ENCODE assay signal across 29 cellular contexts in the genomic region with DNA sequence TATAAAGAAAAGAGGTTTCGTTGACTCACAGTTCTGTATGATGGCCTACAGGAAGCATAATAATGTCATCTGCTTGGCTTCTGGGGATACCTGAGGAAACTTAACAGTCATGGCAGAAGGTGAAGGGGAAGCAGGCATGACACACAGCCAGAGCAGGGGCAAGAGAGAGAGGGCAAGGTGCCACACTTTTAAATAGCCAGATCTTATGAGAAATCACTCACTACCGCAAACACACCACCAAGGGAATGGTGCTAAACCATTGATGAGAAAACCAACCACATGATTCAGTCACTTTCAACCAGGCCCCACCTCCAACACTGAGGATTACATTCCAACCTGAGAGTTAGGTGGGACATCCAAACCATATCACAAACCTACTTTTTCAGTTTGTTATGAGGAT.
DNase-seq lines count a peak whose midpoint lies in the region; ATAC-seq lines count a peak whose summit lies in the region.
"Had no signal": no experiment of that assay in that cellular context is flagged by ENCODE, and none has a peak within 500 bp of the region (broad histone marks: within the 10 kb centered on the region; RNA-seq: fewer than 3 reads in every experiment).

No MANE protein-coding gene starts in this region.

- peaks cover 50% of the 10 kb centered on the region for H3K4me1 Mint-ChIP-seq in activated CD4-positive, alpha-beta T cell treated with anti-CD3 and anti-CD28 coated beads, Interleukin-2, amount 10 ng/mL, durations not matched to agents 24 days and 14 days
- peaks cover 20 to 46% of the 10 kb centered on the region in 2 donors for H3K4me1 Mint-ChIP-seq in immature natural killer cell
- peaks cover 69% of the 10 kb centered on the region for H3K4me1 Mint-ChIP-seq in stimulated activated naive CD8-positive, alpha-beta T cell treated with anti-CD3 and anti-CD28 coated beads, Interleukin-15, amount 100 ng/mL, for 72 hours

- H3K4me2 ChIP-seq in mesenchymal stem cell (ENCODE audit: low read length, poor library complexity, severe bottlenecking) = no peak overlapping the region

- H3K27ac Mint-ChIP-seq in activated CD4-positive, alpha-beta T cell treated with anti-CD3 and anti-CD28 coated beads, Interleukin-2, amount 10 ng/mL, durations not matched to agents 24 days and 14 days = no peak overlapping the region
- peak overlapping the region in 1 of 6 donors; percentile 25 for H3K27ac Mint-ChIP-seq in immature natural killer cell
- H3K27ac Mint-ChIP-seq in stimulated activated naive CD8-positive, alpha-beta T cell treated with anti-CD3 and anti-CD28 coated beads, Interleukin-15, amount 100 ng/mL, for 72 hours = peak overlapping the region; percentile 24 to 72

- H3K79me1 ChIP-seq in mesenchymal stem cell (replicated peaks; ENCODE audit: low read length, poor library complexity, severe bottlenecking) = no peaks in the 10 kb centered on the region

- H2BK5ac ChIP-seq in mesenchymal stem cell (ENCODE audit: low read depth, low read length, poor library complexity, severe bottlenecking) = no peak overlapping the region

- 66% methylated on average over 2 of the region's 2 CpGs for WGBS in mesenchymal stem cell

- intact Hi-C loops in activated CD4-positive, alpha-beta T cell treated with anti-CD3 and anti-CD28 coated beads, Interleukin-2, amount 10 ng/mL, durations not matched to agents 24 days and 14 days (cut with micrococcal nuclease) = loop anchor here (10.0 kb wide), 1 partner anchor 887 kb away; no protein-coding TSS in a partner anchor
- intact Hi-C loops in left cardiac atrium (cut with DNase I) = no loop called here

- no peak overlapping the region for H3K27ac ChIP-seq in mesenchymal stem cell (ENCODE audit: low read length, poor library complexity, severe bottlenecking)
- H3K27ac ChIP-seq: HL-60, SJSA1, testis, uterus had no signal

- H3K36me3 Mint-ChIP-seq in activated CD4-positive, alpha-beta T cell treated with anti-CD3 and anti-CD28 coated beads, Interleukin-2, amount 10 ng/mL, durations not matched to agents 24 days and 14 days (ENCODE audit: low read depth) = no peaks in the 10 kb centered on the region
- peaks cover 0 to 3% (median 0%) of the 10 kb centered on the region in 3 donors for H3K36me3 Mint-ChIP-seq in immature natural killer cell
- H3K36me3 Mint-ChIP-seq: naive thymus-derived CD8-positive, alpha-beta T cell; T-cell had no signal

- no peak overlapping the region for H2BK15ac ChIP-seq in mesenchymal stem cell (ENCODE audit: low read depth, poor library complexity, severe bottlenecking)

- peak overlapping the region in 1 of 2 experiments; percentile 18 for H3K18ac ChIP-seq in mesenchymal stem cell (ENCODE audit: low read depth in 1 of 2, low read length in 2 of 2)

- H3K9me3 ChIP-seq in mesenchymal stem cell (ENCODE audit: control insufficient read depth, low read length) = no peaks in the 10 kb centered on the region
- H3K9me3 ChIP-seq: SJSA1, testis, uterus had no signal

- no peak overlapping the region for H2AFZ ChIP-seq in mesenchymal stem cell (ENCODE audit: low read depth, low read length)

- no peaks in the 10 kb centered on the region for H3K27me3 Mint-ChIP-seq in activated CD4-positive, alpha-beta T cell treated with anti-CD3 and anti-CD28 coated beads, Interleukin-2, amount 10 ng/mL, durations not matched to agents 24 days and 14 days
- peaks cover 0 to 24% (median 11%) of the 10 kb centered on the region in 3 donors for H3K27me3 Mint-ChIP-seq in immature natural killer cell (ENCODE audit: low read depth in 3 of 3)
- H3K27me3 Mint-ChIP-seq in stimulated activated naive CD8-positive, alpha-beta T cell treated with anti-CD3 and anti-CD28 coated beads, Interleukin-15, amount 100 ng/mL, for 72 hours = no peaks in the 10 kb centered on the region
- H3K27me3 Mint-ChIP-seq: naive thymus-derived CD8-positive, alpha-beta T cell; T-cell had no signal

- no peak overlapping the region for H3K4me3 ChIP-seq in mesenchymal stem cell (ENCODE audit: insufficient read depth in 1 of 2, low read depth in 1 of 2, low read length in 2 of 2)
- H3K4me3 ChIP-seq: SJSA1, testis, uterus had no signal

- no peaks in the 10 kb centered on the region for H3K4me1 ChIP-seq in mesenchymal stem cell (ENCODE audit: control insufficient read depth, insufficient read depth, low read depth, low read length)
- H3K4me1 ChIP-seq: uterus had no signal

- no peaks in the 10 kb centered on the region for H3K27me3 ChIP-seq in mesenchymal stem cell (ENCODE audit: control insufficient read depth in 1 of 2, insufficient read depth in 1 of 2, low read length in 2 of 2)
- H3K27me3 ChIP-seq: SJSA1, testis, uterus had no signal

- H2BK12ac ChIP-seq in mesenchymal stem cell (ENCODE audit: low read length in 2 of 2) = no peak overlapping the region

- H3K14ac ChIP-seq in mesenchymal stem cell (ENCODE audit: low read length in 2 of 2) = no peak overlapping the region

- no peak overlapping the region for H4K91ac ChIP-seq in mesenchymal stem cell (ENCODE audit: low read length)

- ATAC-seq in stimulated activated naive CD8-positive, alpha-beta T cell treated with anti-CD3 and anti-CD28 coated beads, Interleukin-15, amount 100 ng/mL, for 72 hours = peak; percentile 84
- no peak for ATAC-seq in left cardiac atrium
- ATAC-seq: naive thymus-derived CD8-positive, alpha-beta T cell; T-cell had no signal

- H3K4me3 Mint-ChIP-seq in activated CD4-positive, alpha-beta T cell treated with anti-CD3 and anti-CD28 coated beads, Interleukin-2, amount 10 ng/mL, durations not matched to agents 24 days and 14 days = no peak overlapping the region
- peak overlapping the region in 1 of 5 donors; percentile 40 for H3K4me3 Mint-ChIP-seq in immature natural killer cell
- H3K4me3 Mint-ChIP-seq in stimulated activated naive CD8-positive, alpha-beta T cell treated with anti-CD3 and anti-CD28 coated beads, Interleukin-15, amount 100 ng/mL, for 72 hours = no peak overlapping the region
- H3K4me3 Mint-ChIP-seq: naive thymus-derived CD8-positive, alpha-beta T cell; T-cell had no signal

- H2BK120ac ChIP-seq in mesenchymal stem cell (ENCODE audit: low read depth, low read length) = no peak overlapping the region

- H3K4ac ChIP-seq in mesenchymal stem cell (ENCODE audit: low read depth in 1 of 2, low read length in 2 of 2) = no peak overlapping the region

- no peaks in the 10 kb centered on the region for H3K36me3 ChIP-seq in mesenchymal stem cell (ENCODE audit: control insufficient read depth in 1 of 2, insufficient read depth in 2 of 2, low read depth in 1 of 2, low read length in 2 of 2)
- H3K36me3 ChIP-seq: SJSA1, uterus had no signal

- no peak overlapping the region for H3K23ac ChIP-seq in mesenchymal stem cell (ENCODE audit: low read length in 2 of 2)

- no peak overlapping the region for H4K8ac ChIP-seq in mesenchymal stem cell (ENCODE audit: low read length)

- no peak overlapping the region for H2AK5ac ChIP-seq in mesenchymal stem cell (ENCODE audit: low read length, severe bottlenecking)

- peak; percentile 46 for DNase-seq in activated CD4-positive, alpha-beta T cell treated with anti-CD3 and anti-CD28 coated beads for 48 hours
- DNase-seq in activated CD4-positive, alpha-beta T cell treated with anti-CD3 and anti-CD28 coated beads, Interleukin-2, amount 10 ng/mL, durations not matched to agents 24 days and 14 days = no peak
- peak; percentile 39 for DNase-seq in stimulated activated CD4-positive, alpha-beta T cell treated with anti-CD3 and anti-CD28 coated beads, Interleukin-15, amount 100 ng/mL, for 24 hours
- no peak for DNase-seq in stimulated activated CD4-positive, alpha-beta T cell treated with anti-CD3 and anti-CD28 coated beads, Interleukin-4, amount 100 ng/mL, for 1 hour
- DNase-seq in immature natural killer cell = peak in 2 of 3 donors; percentile 24 to 39
- peak in 1 of 2 donors; percentile 67 for DNase-seq in stimulated activated naive CD8-positive, alpha-beta T cell treated with anti-CD3 and anti-CD28 coated beads, Interleukin-15, amount 100 ng/mL, for 72 hours
- no peak for DNase-seq in left cardiac atrium
- DNase-seq in mesenchymal stem cell = no peak
- DNase-seq: AML-193; amygdala; DMS 273 treated with DMSO at 0.1 percent for 48 hours; effector memory CD4-positive, alpha-beta T cell; EL; erythroblast; glutamatergic neuron; midbrain; naive thymus-derived CD8-positive, alpha-beta T cell; NCI-H1436; NCI-H2081 treated with DMSO at 0.1 percent for 48 hours; NCI-H345; NCI-H748 treated with DMSO at 0.1 percent for 48 hours; RPMI8226; stimulated activated naive CD4-positive, alpha-beta T cell; testis; uterus had no signal

- no peak overlapping the region for H3K9ac ChIP-seq in mesenchymal stem cell (ENCODE audit: low read length)

- H3K9me3 Mint-ChIP-seq in activated CD4-positive, alpha-beta T cell treated with anti-CD3 and anti-CD28 coated beads, Interleukin-2, amount 10 ng/mL, durations not matched to agents 24 days and 14 days = peaks cover 19% of the 10 kb centered on the region
- H3K9me3 Mint-ChIP-seq in immature natural killer cell = peaks cover 0 to 7% (median 0%) of the 10 kb centered on the region in 6 donors
- H3K9me3 Mint-ChIP-seq in stimulated activated naive CD8-positive, alpha-beta T cell treated with anti-CD3 and anti-CD28 coated beads, Interleukin-15, amount 100 ng/mL, for 72 hours = no peaks in the 10 kb centered on the region
- H3K9me3 Mint-ChIP-seq: CD4-positive, alpha-beta memory T cell; T-cell had no signal

Comparison
In these comparisons a context has a peak if more than half of its experiments do, and no peak if none do; other contexts are left out.
1. DNase-seq: peak in activated CD4-positive, alpha-beta T cell treated with anti-CD3 and anti-CD28 coated beads for 48 hours (single experiment), stimulated activated CD4-positive, alpha-beta T cell treated with anti-CD3 and anti-CD28 coated beads, Interleukin-15, amount 100 ng/mL, for 24 hours (single experiment) and immature natural killer cell (2 of 3); none in activated CD4-positive, alpha-beta T cell treated with anti-CD3 and anti-CD28 coated beads, Interleukin-2, amount 10 ng/mL, durations not matched to agents 24 days and 14 days (single experiment), stimulated activated CD4-positive, alpha-beta T cell treated with anti-CD3 and anti-CD28 coated beads, Interleukin-4, amount 100 ng/mL, for 1 hour (single experiment), left cardiac atrium (single experiment) and mesenchymal stem cell (single experiment).